ENCODE assay signal across 20 cellular contexts in genomic region chr1:30962609-30963508, GRCh38. TPM values are rescaled to one million over a fixed set of nuclear protein-coding genes. Genes with fewer than 3 reads are reported as not detected.
DNase-seq lines count a peak whose midpoint lies in the region; ATAC-seq and TF ChIP-seq lines count a peak whose summit lies in the region.
"Had no signal": no experiment of that assay in that cellular context is flagged by ENCODE, and none has a peak within 500 bp of the region (broad histone marks: within the 10 kb centered on the region; RNA-seq: fewer than 3 reads in every experiment).

No MANE protein-coding gene starts in this region.

- H3K4me3 Mint-ChIP-seq in activated CD4-positive, alpha-beta T cell treated with anti-CD3 and anti-CD28 coated beads for 36 hours, result no peak overlapping the region
- no peak overlapping the region for H3K4me3 Mint-ChIP-seq in natural killer cell
- H3K4me3 Mint-ChIP-seq: activated T-cell treated with anti-CD3 and anti-CD28 coated beads, Interleukin-2, amount 50 U/mL, for 4 hours; CD4-positive, alpha-beta memory T cell; T-cell had no signal

- no peak overlapping the region for H3K4me3 ChIP-seq in choroid plexus epithelial cell (ENCODE audit: low read depth, low read length)
- no peak overlapping the region for H3K4me3 ChIP-seq in trophoblast cell (ENCODE audit: low read depth, low read length)
- H3K4me3 ChIP-seq: Peyer's patch, sigmoid colon had no signal

- H2BK5ac ChIP-seq in trophoblast cell (ENCODE audit: low read depth, low read length, poor library complexity), result no peak overlapping the region

- ATAC-seq in activated CD4-positive, alpha-beta T cell treated with anti-CD3 and anti-CD28 coated beads for 36 hours, result no peak
- ATAC-seq in HG03135 (IDR thresholded peaks at IDR 0.05; ENCODE audit: unreplicated experiment), result peak; percentile 64
- no peak for ATAC-seq in natural killer cell
- ATAC-seq: activated CD4-positive, CD25-positive, alpha-beta regulatory T cell treated with anti-CD3 and anti-CD28 coated beads, Interleukin-2, amount 50 U/mL, for 24 hours; activated T-cell treated with anti-CD3 and anti-CD28 coated beads, Interleukin-2, amount 50 U/mL, for 4 hours; esophagus mucosa; T-cell had no signal

- H3K4me1 ChIP-seq in trophoblast cell (ENCODE audit: control insufficient read depth in 1 of 2, insufficient read depth in 2 of 2, low read length in 2 of 2), result peaks cover 2% of the 10 kb centered on the region in 2 experiments
- H3K4me1 ChIP-seq: Peyer's patch had no signal

- no peaks in the 10 kb centered on the region for H3K79me1 ChIP-seq in trophoblast cell (ENCODE audit: low read length)

- no peak overlapping the region for H2BK12ac ChIP-seq in trophoblast cell (ENCODE audit: low read length)

- H3K9me3 ChIP-seq in trophoblast cell (ENCODE audit: insufficient read depth, low read depth, low read length), result peaks cover 1% of the 10 kb centered on the region
- H3K9me3 ChIP-seq: Peyer's patch, sigmoid colon had no signal

- CTCF ChIA-PET in activated CD4-positive, alpha-beta T cell treated with anti-CD3 and anti-CD28 coated beads for 36 hours (lab: Charles Lee), result no interaction called here

- POLR2A ChIA-PET in activated CD4-positive, alpha-beta T cell treated with anti-CD3 and anti-CD28 coated beads for 36 hours (lab: Charles Lee), result no interaction called here

- H4K8ac ChIP-seq in trophoblast cell (ENCODE audit: low read depth, low read length), result no peak overlapping the region

- no peaks in the 10 kb centered on the region for H3K27me3 Mint-ChIP-seq in activated CD4-positive, alpha-beta T cell treated with anti-CD3 and anti-CD28 coated beads for 36 hours
- no peaks in the 10 kb centered on the region for H3K27me3 Mint-ChIP-seq in natural killer cell (ENCODE audit: low read depth in 2 of 2)
- H3K27me3 Mint-ChIP-seq: CD4-positive, alpha-beta memory T cell; T-cell had no signal

- no peak overlapping the region for H3K18ac ChIP-seq in trophoblast cell (ENCODE audit: low read length)

- H4K91ac ChIP-seq in trophoblast cell (ENCODE audit: low read depth, low read length), result no peak overlapping the region

- H3K27ac Mint-ChIP-seq in activated CD4-positive, alpha-beta T cell treated with anti-CD3 and anti-CD28 coated beads for 36 hours, result peak overlapping the region; percentile 24
- H3K27ac Mint-ChIP-seq in natural killer cell, result peak overlapping the region; percentile 49 to 62

- H3K4ac ChIP-seq in trophoblast cell (ENCODE audit: low read depth, low read length), result no peak overlapping the region

- intact Hi-C loops in activated CD4-positive, alpha-beta T cell treated with anti-CD3 and anti-CD28 coated beads for 36 hours (cut with DNase I, micrococcal nuclease), result no loop called here
- intact Hi-C loops in natural killer cell (cut with micrococcal nuclease), result no loop called here

- TF ChIP-seq CTCF in choroid plexus epithelial cell (conservative IDR thresholded peaks at IDR 0.05; ENCODE audit: low read depth, low read length) (no peak), natural killer cell (IDR thresholded peaks at IDR 0.05) (no peak)

- no peak overlapping the region for H3K23ac ChIP-seq in trophoblast cell (ENCODE audit: low read length)

- no peak overlapping the region for H2AFZ ChIP-seq in trophoblast cell (ENCODE audit: insufficient read depth, low read length, poor library complexity)

- WGBS in trophoblast cell (ENCODE audit: extremely low coverage, insufficient coverage, insufficient read length), result no CpG with 5 or more reads among the region's 6 CpGs

- H2BK120ac ChIP-seq in trophoblast cell (ENCODE audit: insufficient read depth, low read length, poor library complexity), result no peak overlapping the region

- no peak overlapping the region for H2AK5ac ChIP-seq in trophoblast cell (ENCODE audit: low read length)

- no peak overlapping the region for H3K9ac ChIP-seq in trophoblast cell (ENCODE audit: low read length)

- no peaks in the 10 kb centered on the region for H3K9me3 Mint-ChIP-seq in activated CD4-positive, alpha-beta T cell treated with anti-CD3 and anti-CD28 coated beads for 36 hours (ENCODE audit: low read depth)
- no peaks in the 10 kb centered on the region for H3K9me3 Mint-ChIP-seq in natural killer cell
- H3K9me3 Mint-ChIP-seq: activated T-cell treated with anti-CD3 and anti-CD28 coated beads, Interleukin-2, amount 50 U/mL, for 4 hours; CD4-positive, alpha-beta memory T cell; T-cell had no signal

- H3K79me2 ChIP-seq in trophoblast cell (ENCODE audit: control insufficient read depth, insufficient read depth, low read length, poor library complexity), result no peaks in the 10 kb centered on the region

- no peak overlapping the region for H3K14ac ChIP-seq in trophoblast cell (ENCODE audit: low read length)

- H3K4me2 ChIP-seq in trophoblast cell (ENCODE audit: low read length), result no peak overlapping the region

- H3K36me3 Mint-ChIP-seq in activated CD4-positive, alpha-beta T cell treated with anti-CD3 and anti-CD28 coated beads for 36 hours (ENCODE audit: low read depth), result peaks cover 70% of the 10 kb centered on the region
- peaks cover 27% of the 10 kb centered on the region for H3K36me3 Mint-ChIP-seq in natural killer cell

- peaks cover 15 to 37% of the 10 kb centered on the region in 2 experiments for H3K36me3 ChIP-seq in trophoblast cell (ENCODE audit: control insufficient read depth in 1 of 2, insufficient read depth in 2 of 2, low read length in 2 of 2)

- H3K4me1 Mint-ChIP-seq in activated CD4-positive, alpha-beta T cell treated with anti-CD3 and anti-CD28 coated beads for 36 hours, result peaks cover 17% of the 10 kb centered on the region
- peaks cover 29 to 47% of the 10 kb centered on the region in 2 donors for H3K4me1 Mint-ChIP-seq in natural killer cell

- DNase-seq in activated CD4-positive, alpha-beta T cell treated with anti-CD3 and anti-CD28 coated beads for 36 hours, result no peak
- no peak for DNase-seq in activated CD4-positive, alpha-beta T cell treated with anti-CD3 and anti-CD28 coated beads for 48 hours
- DNase-seq in choroid plexus epithelial cell (ENCODE audit: low read depth) (peak; percentile 17), natural killer cell (no peak), substantia nigra (lab: John Stamatoyannopoulos, UW) (no peak), trophoblast cell (no peak), NCI-H146 (lab: John Stamatoyannopoulos, UW) (no peak)
- DNase-seq: activated T-cell treated with anti-CD3 and anti-CD28 coated beads, Interleukin-2, amount 50 U/mL, for 4 hours; anterior cingulate cortex; CD4-positive, alpha-beta memory T cell; cortex of kidney; NCI-H1694; NCI-H526; Peyer's patch; sigmoid colon; stimulated activated CD4-positive, alpha-beta T cell treated with anti-CD3 and anti-CD28 coated beads, Interleukin-2, amount 100 ng/mL, for 48 hours; T-cell had no signal

- H3K27me3 ChIP-seq in trophoblast cell (ENCODE audit: insufficient read depth, low read length), result no peaks in the 10 kb centered on the region
- H3K27me3 ChIP-seq: Peyer's patch, sigmoid colon had no signal

- no peak overlapping the region for H4K12ac ChIP-seq in trophoblast cell (ENCODE audit: low read depth, low read length)

- no peak overlapping the region for H3K27ac ChIP-seq in substantia nigra (ENCODE audit: low read depth, low read length, poor library complexity, severe bottlenecking)
- H3K27ac ChIP-seq in trophoblast cell (ENCODE audit: low read depth, low read length), result no peak overlapping the region
- H3K27ac ChIP-seq: Peyer's patch had no signal

RNA-seq across cellular contexts. Expression of gene SDC3, which starts 54.3 kb away (rescaled TPM):
- total RNA-seq in activated CD4-positive, alpha-beta T cell treated with anti-CD3 and anti-CD28 coated beads for 36 hours, result under 1 TPM; 0.18 to 0.37 TPM
- total RNA-seq in natural killer cell, result under 1 TPM in 2 of 3 donors, not detected in 1; 0.33 to 0.63 TPM
- polyA plus RNA-seq in trophoblast cell (2013), result 64.9 and 65.2 TPM in 2 replicates
- polyA plus RNA-seq: CD4-positive, alpha-beta memory T cell had no signal
